ENCODE assay signal across 8 cellular contexts in genomic region chr20:44650777-44651493, GRCh38. TPM values are rescaled to one million over a fixed set of nuclear protein-coding genes. Genes with fewer than 3 reads are reported as not detected.
A peak's percentile ranks its signal among the peaks of the same experiment; 100 is the strongest.
DNase-seq lines count a peak whose midpoint lies in the region; ATAC-seq and TF ChIP-seq lines count a peak whose summit lies in the region.

No MANE protein-coding gene starts in this region.

- no peak for DNase-seq in GM12864 (ENCODE audit: low read depth)
- peak in 3 of 5 donors; percentile 26 to 55 (median 29) for DNase-seq in T-helper 1 cell
- no peak for DNase-seq in choroid plexus epithelial cell (ENCODE audit: low read depth)
- DNase-seq in upper lobe of right lung, result no peak
- DNase-seq in NCI-H69 (lab: John Stamatoyannopoulos, UW), result no peak

- intact Hi-C loops in upper lobe of right lung (cut with DNase I), result no loop called here

- H3K4me1 ChIP-seq in mucosa of rectum (ENCODE audit: control insufficient read depth in 2 of 2, insufficient read depth in 2 of 2, low read length in 2 of 2), result peaks cover 11 to 26% of the 10 kb centered on the region in 2 donors
- H3K4me1 ChIP-seq in upper lobe of right lung, result peaks cover 25% of the 10 kb centered on the region

- H3K27me3 ChIP-seq in mucosa of rectum (ENCODE audit: control insufficient read depth in 2 of 2, insufficient read depth in 2 of 2, low read length in 2 of 2) (no peaks in the 10 kb centered on the region), upper lobe of right lung (no peaks in the 10 kb centered on the region)

- H3K4me3 ChIP-seq in GM12864 (ENCODE audit: low read depth, low read length) (peak overlapping the region; percentile 72), choroid plexus epithelial cell (ENCODE audit: low read depth, low read length) (peak overlapping the region; percentile 67), mucosa of rectum (ENCODE audit: low read length in 2 of 2) (peak overlapping the region; percentile 72), upper lobe of right lung (peak overlapping the region; percentile 88)

- TF ChIP-seq CTCF in GM12864 (IDR thresholded peaks at IDR 0.05; ENCODE audit: low read depth, low read length, missing control alignments) (no peak), choroid plexus epithelial cell (conservative IDR thresholded peaks at IDR 0.05; ENCODE audit: low read depth, low read length) (no peak), upper lobe of right lung (IDR thresholded peaks at IDR 0.05) (no peak)

- H3K36me3 ChIP-seq in mucosa of rectum (ENCODE audit: control insufficient read depth in 2 of 2, insufficient read depth in 2 of 2, low read length in 2 of 2) (no peaks in the 10 kb centered on the region), upper lobe of right lung (no peaks in the 10 kb centered on the region)

- ATAC-seq in upper lobe of right lung, result peak; percentile 7
- ATAC-seq in GM18519 (IDR thresholded peaks at IDR 0.05; ENCODE audit: low FRiP score, unreplicated experiment), result no peak
- no peak for ATAC-seq in GM19463 (IDR thresholded peaks at IDR 0.05; ENCODE audit: unreplicated experiment)

- peak overlapping the region; percentile 41 to 50 for H3K9ac ChIP-seq in mucosa of rectum (ENCODE audit: low read depth in 1 of 2, low read length in 2 of 2)

- H3K9me3 ChIP-seq in mucosa of rectum (ENCODE audit: control insufficient read depth in 2 of 2, low read length in 2 of 2), result no peaks in the 10 kb centered on the region
- no peaks in the 10 kb centered on the region for H3K9me3 ChIP-seq in upper lobe of right lung

- H3K27ac ChIP-seq in mucosa of rectum (ENCODE audit: low read depth in 2 of 2, low read length in 2 of 2) (peak overlapping the region in 1 of 2 donors; percentile 48), upper lobe of right lung (peak overlapping the region; percentile 78)

RNA-seq across cellular contexts. Expression of gene ADA, which starts 0.6 kb away (rescaled TPM):
- total RNA-seq in upper lobe of right lung, result 5.8 TPM

Comparison
In these comparisons a context has a peak if more than half of its experiments do, and no peak if none do; other contexts are left out.
1. DNase-seq: peak in T-helper 1 cell (3 of 5); none in GM12864 (single experiment), choroid plexus epithelial cell (single experiment), upper lobe of right lung (single experiment) and NCI-H69 (single experiment).
2. Peak in every context shown above with its lines, with median percentiles within 50 percentile points of each other: H3K4me3 ChIP-seq.